Comparison of ENCODE assay signal across 8 cellular contexts in genomic region chr10:98446121-98446655, GRCh38. TPM values are rescaled to one million over a fixed set of nuclear protein-coding genes. Genes with fewer than 3 reads are reported as not detected.
A peak's percentile ranks its signal among the peaks of the same experiment; 100 is the strongest.
DNase-seq lines count a peak whose midpoint lies in the region; ATAC-seq and TF ChIP-seq lines count a peak whose summit lies in the region.

No MANE protein-coding gene starts in this region.

- H3K4me1 ChIP-seq in colonic mucosa (peaks cover 3% of the 10 kb centered on the region), right lobe of liver (peaks cover 0 to 18% (median 0%) of the 10 kb centered on the region in 4 donors)

- WGBS in right lobe of liver (ENCODE audit: insufficient coverage, low coverage, low lambda C conversion rate, missing lambda C conversion rate): under 1% methylated on average over 14 of the region's 28 CpGs

- H3K36me3 ChIP-seq in colonic mucosa (no peaks in the 10 kb centered on the region), right lobe of liver (peaks cover 0 to 10% (median 4%) of the 10 kb centered on the region in 4 donors)

- peak overlapping the region; percentile 86 for H3K4me3 ChIP-seq in AG10803 (ENCODE audit: low read length)
- peak overlapping the region; percentile 69 for H3K4me3 ChIP-seq in colonic mucosa
- peak overlapping the region; percentile 70 to 74 (median 71) for H3K4me3 ChIP-seq in right lobe of liver

- H3K9me3 ChIP-seq in colonic mucosa (no peaks in the 10 kb centered on the region), right lobe of liver (no peaks in the 10 kb centered on the region)

- DNase-seq in AG10803 (ENCODE audit: low read depth): peak; percentile 42
- DNase-seq in SW480 (ENCODE audit: low spot score): peak; percentile 23
- peak; percentile 35 for DNase-seq in colonic mucosa
- peak in 2 of 3 donors; percentile 62 to 68 for DNase-seq in right lobe of liver
- DNase-seq in stimulated activated CD4-positive, alpha-beta T cell treated with anti-CD3 and anti-CD28 coated beads, TNF-alpha, amount 100 ng/mL, for 24 hours (ENCODE audit: low read depth in 3 of 3): peak in 2 of 3 experiments; percentile 18 to 31
- no peak for DNase-seq in NCI-H1092 (lab: John Stamatoyannopoulos, UW)

- no peak for TF ChIP-seq POLR2A in right lobe of liver (IDR thresholded peaks at IDR 0.05)

- TF ChIP-seq CTCF in AG10803 (conservative IDR thresholded peaks at IDR 0.05; ENCODE audit: low read length) (no peak), colonic mucosa (IDR thresholded peaks at IDR 0.05) (no peak), right lobe of liver (IDR thresholded peaks at IDR 0.05) (no peak)

- peak overlapping the region; percentile 80 to 89 for H3K9ac ChIP-seq in colonic mucosa (ENCODE audit: low read depth in 2 of 2, low read length in 2 of 2)

- H3K27me3 ChIP-seq in colonic mucosa (no peaks in the 10 kb centered on the region), right lobe of liver (no peaks in the 10 kb centered on the region)

- intact Hi-C loops in colonic mucosa (cut with DNase I): no loop called here
- intact Hi-C loops in right lobe of liver (cut with DNase I): no loop called here

- ATAC-seq in GM19043 (IDR thresholded peaks at IDR 0.05; ENCODE audit: low read depth, unreplicated experiment): peak; percentile 8
- peak; percentile 26 for ATAC-seq in HG03196 (IDR thresholded peaks at IDR 0.05; ENCODE audit: unreplicated experiment)
- ATAC-seq in right lobe of liver: peak; percentile 50 to 62 (median 57)

- H3K27ac ChIP-seq in colonic mucosa (peak overlapping the region; percentile 77), right lobe of liver (peak overlapping the region; percentile 66 to 85 (median 74))

RNA-seq across cellular contexts. Expression of gene HPS1, which starts 0.5 kb away (rescaled TPM):
- total RNA-seq in colonic mucosa (10 to 100 TPM; 69.5 to 72.2 TPM), right lobe of liver (10 to 100 TPM; 18.2 to 44.5 (median 32.0) TPM)

RNA-seq across cellular contexts. Expression of gene PYROXD2, which starts 31.2 kb away (rescaled TPM):
- total RNA-seq in colonic mucosa (1 to 10 TPM; 5.9 to 9.4 TPM), right lobe of liver (10 to 100 TPM in 2 of 6 experiments, 1 to 10 TPM in 4; 3.0 to 25.3 (median 7.1) TPM)
